In genomic region chr5:23314827-23315226, GRCh38 we compare ENCODE assay signal across 26 cellular contexts.
DNase-seq lines count a peak whose midpoint lies in the region; ATAC-seq and TF ChIP-seq lines count a peak whose summit lies in the region.
"Had no signal": no experiment of that assay in that cellular context is flagged by ENCODE, and none has a peak within 500 bp of the region (broad histone marks: within the 10 kb centered on the region; RNA-seq: fewer than 3 reads in every experiment).

No MANE protein-coding gene starts in this region.

- DNase-seq in H4 (ENCODE audit: low spot score) (peak; percentile 83), RKO (ENCODE audit: low spot score) (peak; percentile 85), epithelial cell of esophagus (ENCODE audit: low read depth) (peak; percentile 89), mesendoderm (peak; percentile 19), medulla oblongata (ENCODE audit: extremely low spot score) (no peak)
- DNase-seq in activated effector memory CD4-positive, alpha-beta T cell treated with anti-CD3 and anti-CD28 coated beads, Interleukin-2, amount 50 U/mL, for 16 hours: no peak
- no peak for DNase-seq in activated T-cell treated with anti-CD3 and anti-CD28 coated beads, Interleukin-2, amount 50 U/mL, for 4 hours
- DNase-seq in activated CD4-positive, CD25-positive, alpha-beta regulatory T cell treated with anti-CD3 and anti-CD28 coated beads, Interleukin-2, amount 50 U/mL, for 72 hours: no peak
- DNase-seq: activated CD4-positive, alpha-beta memory T cell treated with anti-CD3 and anti-CD28 coated beads for 36 hours; activated gamma-delta T cell; cortex of kidney; DND-41; glutamatergic neuron; H9; Karpas-422; left ventricle myocardium inferior; natural killer cell; NCI-H1048; NCI-H187 treated with DMSO at 0.1 percent for 48 hours; NCI-H69; spleen; stimulated activated CD4-positive, alpha-beta T cell treated with anti-CD3 and anti-CD28 coated beads, Interleukin-4, amount 100 ng/mL, for 1 hour; stimulated activated naive B cell treated with anti-CD40 and anti-IgM and Interleukin-4, amounts not matched to agents 10 μg/mL and 1 μg/mL and 100 μg/mL, for 72 hours had no signal

- no peak overlapping the region for H4K5ac ChIP-seq in mesendoderm (ENCODE audit: low read length)

- H3K9ac ChIP-seq in mesendoderm (ENCODE audit: low read length): no peak overlapping the region
- H3K9ac ChIP-seq: BLaER1 had no signal

- H3K4me1 ChIP-seq in mesendoderm (ENCODE audit: control insufficient read depth, low read depth, low read length): no peaks in the 10 kb centered on the region
- H3K4me1 ChIP-seq: BLaER1, left ventricle myocardium inferior, spleen, suprapubic skin had no signal

- H4K8ac ChIP-seq in mesendoderm (ENCODE audit: low read depth, low read length): no peak overlapping the region

- H3K4me3 ChIP-seq in epithelial cell of esophagus (ENCODE audit: low read length): no peak overlapping the region
- no peak overlapping the region for H3K4me3 ChIP-seq in mesendoderm (ENCODE audit: low read length)
- H3K4me3 ChIP-seq: BLaER1, left ventricle myocardium inferior, spleen, suprapubic skin had no signal

- no peak for TF ChIP-seq CTCF in epithelial cell of esophagus (IDR thresholded peaks at IDR 0.05; ENCODE audit: insufficient read depth, low read depth, low read length, missing control alignments)

- peaks cover 13% of the 10 kb centered on the region for H3K9me3 Mint-ChIP-seq in activated T-cell treated with anti-CD3 and anti-CD28 coated beads, Interleukin-2, amount 50 U/mL, for 4 hours
- H3K9me3 Mint-ChIP-seq: H9 had no signal

- H3K27me3 Mint-ChIP-seq in activated T-cell treated with anti-CD3 and anti-CD28 coated beads, Interleukin-2, amount 50 U/mL, for 4 hours (ENCODE audit: low read depth): no peaks in the 10 kb centered on the region
- H3K27me3 Mint-ChIP-seq: activated CD4-positive, alpha-beta memory T cell treated with anti-CD3 and anti-CD28 coated beads for 36 hours; stimulated activated naive B cell treated with anti-CD40 and anti-IgM and Interleukin-4, amounts not matched to agents 10 μg/mL and 1 μg/mL and 100 μg/mL, for 72 hours had no signal

- no CpG with 5 or more reads among the region's 3 CpGs for WGBS in mesendoderm (ENCODE audit: extremely low coverage, insufficient coverage, low lambda C conversion rate)

- no peak overlapping the region for H2BK15ac ChIP-seq in mesendoderm (replicated peaks; ENCODE audit: low read depth)

- no peaks in the 10 kb centered on the region for H3K27me3 ChIP-seq in mesendoderm (ENCODE audit: insufficient read depth, low read length, poor library complexity)
- H3K27me3 ChIP-seq: BLaER1, spleen, suprapubic skin had no signal

- no peak overlapping the region for H2AK5ac ChIP-seq in mesendoderm (ENCODE audit: low read length)

- H3K79me1 ChIP-seq in mesendoderm (ENCODE audit: low read length): no peaks in the 10 kb centered on the region

- no peak for ATAC-seq in activated T-cell treated with anti-CD3 and anti-CD28 coated beads, Interleukin-2, amount 50 U/mL, for 4 hours
- ATAC-seq: natural killer cell; Right ventricle myocardium inferior; stimulated activated naive B cell treated with anti-CD40 and anti-IgM and Interleukin-4, amounts not matched to agents 10 μg/mL and 1 μg/mL and 100 μg/mL, for 72 hours had no signal

- H2BK120ac ChIP-seq in mesendoderm (ENCODE audit: low read depth, low read length): no peak overlapping the region

- no peak overlapping the region for H3K4me3 Mint-ChIP-seq in activated T-cell treated with anti-CD3 and anti-CD28 coated beads, Interleukin-2, amount 50 U/mL, for 4 hours
- H3K4me3 Mint-ChIP-seq: activated CD4-positive, alpha-beta memory T cell treated with anti-CD3 and anti-CD28 coated beads for 36 hours; H9; natural killer cell; stimulated activated naive B cell treated with anti-CD40 and anti-IgM and Interleukin-4, amounts not matched to agents 10 μg/mL and 1 μg/mL and 100 μg/mL, for 72 hours had no signal

- H3K4me2 ChIP-seq in mesendoderm (ENCODE audit: low read length): no peak overlapping the region
- H3K4me2 ChIP-seq: BLaER1 had no signal

- H3K27ac ChIP-seq in mesendoderm (ENCODE audit: low read depth, low read length): no peak overlapping the region
- H3K27ac ChIP-seq: BLaER1, left ventricle myocardium inferior, spleen, suprapubic skin had no signal

- no peak overlapping the region for H3K23ac ChIP-seq in mesendoderm (ENCODE audit: low read length)

- H3K79me2 ChIP-seq in mesendoderm (ENCODE audit: control insufficient read depth, insufficient read depth, low read length): no peaks in the 10 kb centered on the region

- H3K36me3 Mint-ChIP-seq in activated T-cell treated with anti-CD3 and anti-CD28 coated beads, Interleukin-2, amount 50 U/mL, for 4 hours (ENCODE audit: insufficient read depth): no peaks in the 10 kb centered on the region
- H3K36me3 Mint-ChIP-seq: activated CD4-positive, alpha-beta memory T cell treated with anti-CD3 and anti-CD28 coated beads for 36 hours; stimulated activated naive B cell treated with anti-CD40 and anti-IgM and Interleukin-4, amounts not matched to agents 10 μg/mL and 1 μg/mL and 100 μg/mL, for 72 hours had no signal

- H3K4ac ChIP-seq in mesendoderm (ENCODE audit: low read depth, low read length): no peak overlapping the region

- no peaks in the 10 kb centered on the region for H3K36me3 ChIP-seq in mesendoderm (ENCODE audit: control insufficient read depth, insufficient read depth, low read length)
- H3K36me3 ChIP-seq: BLaER1, left ventricle myocardium inferior, spleen, suprapubic skin had no signal

- no peak overlapping the region for H3K56ac ChIP-seq in mesendoderm (ENCODE audit: low read length)

- H3K4me1 Mint-ChIP-seq in activated T-cell treated with anti-CD3 and anti-CD28 coated beads, Interleukin-2, amount 50 U/mL, for 4 hours (ENCODE audit: low read depth): no peaks in the 10 kb centered on the region
- H3K4me1 Mint-ChIP-seq: natural killer cell; stimulated activated naive B cell treated with anti-CD40 and anti-IgM and Interleukin-4, amounts not matched to agents 10 μg/mL and 1 μg/mL and 100 μg/mL, for 72 hours had no signal

- H3K18ac ChIP-seq in mesendoderm (ENCODE audit: low read length): no peak overlapping the region

- no peak overlapping the region for H2BK5ac ChIP-seq in mesendoderm (ENCODE audit: low read length)

Comparison
In these comparisons a context has a peak if more than half of its experiments do, and no peak if none do; other contexts are left out.
1. DNase-seq: peak in H4 (single experiment), RKO (single experiment), epithelial cell of esophagus (single experiment) and mesendoderm (single experiment); none in activated effector memory CD4-positive, alpha-beta T cell treated with anti-CD3 and anti-CD28 coated beads, Interleukin-2, amount 50 U/mL, for 16 hours (single experiment), medulla oblongata (single experiment), activated T-cell treated with anti-CD3 and anti-CD28 coated beads, Interleukin-2, amount 50 U/mL, for 4 hours (single experiment) and activated CD4-positive, CD25-positive, alpha-beta regulatory T cell treated with anti-CD3 and anti-CD28 coated beads, Interleukin-2, amount 50 U/mL, for 72 hours (single experiment).